In genomic region chr12:65171073-65171472, GRCh38 we compare ENCODE assay signal across 8 cellular contexts. TPM values are rescaled to one million over a fixed set of nuclear protein-coding genes. Genes with fewer than 3 reads are reported as not detected.
A peak's percentile ranks its signal among the peaks of the same experiment; 100 is the strongest.
DNase-seq lines count a peak whose midpoint lies in the region; ATAC-seq and TF ChIP-seq lines count a peak whose summit lies in the region.

No MANE protein-coding gene starts in this region.

- ATAC-seq in HG02588 (IDR thresholded peaks at IDR 0.05; ENCODE audit: unreplicated experiment) (no peak), HG03045 (IDR thresholded peaks at IDR 0.05; ENCODE audit: unreplicated experiment) (no peak), HG02973 (IDR thresholded peaks at IDR 0.05; ENCODE audit: unreplicated experiment) (no peak)

- H3K27ac ChIP-seq in AG04450 (ENCODE audit: low read depth, low read length) = no peak overlapping the region

- CTCF ChIA-PET in AG04450 (lab: Charles Lee) = interaction anchor here (1.4 to 3.0 kb wide), 2 partner anchors 61 to 277 kb away, joined by 4 to 28 read pairs; no protein-coding TSS in a partner anchor

- H3K4me3 ChIP-seq in AG04450 (ENCODE audit: low read depth, low read length) (peak overlapping the region; percentile 88), cardiac fibroblast (replicated peaks in 1 of 2; ENCODE audit: low read depth in 2 of 2, low read length in 2 of 2) (peak overlapping the region; percentile 80 to 83), mucosa of stomach (ENCODE audit: low read length) (peak overlapping the region; percentile 43)

- no peak for DNase-seq in AG04450 (ENCODE audit: low read depth, low spot score)
- peak; percentile 2 for DNase-seq in HS-5 (ENCODE audit: low read depth)
- peak in 1 of 2 donors; percentile 34 for DNase-seq in cardiac fibroblast (ENCODE audit: low read depth in 2 of 2)
- no peak for DNase-seq in GM03348 (ENCODE audit: low spot score)

- H3K36me3 ChIP-seq in mucosa of stomach (ENCODE audit: control insufficient read depth, insufficient read depth, low read length) = no peaks in the 10 kb centered on the region

- peaks cover 18% of the 10 kb centered on the region for H3K4me1 ChIP-seq in mucosa of stomach (ENCODE audit: control insufficient read depth, insufficient read depth, low read length)

- POLR2A ChIA-PET in AG04450 (lab: Yijun Ruan, JAX) = no interaction called here

- H3K27me3 ChIP-seq in AG04450 (ENCODE audit: control insufficient read depth, insufficient read depth, low read length) = no peaks in the 10 kb centered on the region
- H3K27me3 ChIP-seq in mucosa of stomach (ENCODE audit: control insufficient read depth, insufficient read depth, low read length) = no peaks in the 10 kb centered on the region

- H3K9me3 ChIP-seq in AG04450 (ENCODE audit: control insufficient read depth, insufficient read depth, low read length) = no peaks in the 10 kb centered on the region; the same call in 1 of the 2 replicates
- no peaks in the 10 kb centered on the region for H3K9me3 ChIP-seq in mucosa of stomach (ENCODE audit: control insufficient read depth, low read length)

- peak overlapping the region; percentile 93 for H3K9ac ChIP-seq in mucosa of stomach (ENCODE audit: low read length)

- TF ChIP-seq CTCF in AG04450 (IDR thresholded peaks at IDR 0.05; ENCODE audit: low read depth, low read length) (no peak), cardiac fibroblast (IDR thresholded peaks at IDR 0.05; ENCODE audit: low read depth, low read length) (no peak)

RNA-seq across cellular contexts. Expression of gene LEMD3, which starts 1.7 kb away (rescaled TPM):
- 9.3 and 11.9 TPM in 2 replicates for polyA plus RNA-seq in AG04450 (2011; rRNA removed)
- polyA minus RNA-seq in AG04450 (2011; rRNA and poly(A)+ RNA removed) = 10.3 and 14.9 TPM in 2 replicates

RNA-seq across cellular contexts. Expression of gene WIF1, which starts 50.0 kb away (rescaled TPM):
- not detected in 2 replicates for polyA plus RNA-seq in AG04450 (2011; rRNA removed)
- not detected in 2 replicates for polyA minus RNA-seq in AG04450 (2011; rRNA and poly(A)+ RNA removed)
